In the genomic region with DNA sequence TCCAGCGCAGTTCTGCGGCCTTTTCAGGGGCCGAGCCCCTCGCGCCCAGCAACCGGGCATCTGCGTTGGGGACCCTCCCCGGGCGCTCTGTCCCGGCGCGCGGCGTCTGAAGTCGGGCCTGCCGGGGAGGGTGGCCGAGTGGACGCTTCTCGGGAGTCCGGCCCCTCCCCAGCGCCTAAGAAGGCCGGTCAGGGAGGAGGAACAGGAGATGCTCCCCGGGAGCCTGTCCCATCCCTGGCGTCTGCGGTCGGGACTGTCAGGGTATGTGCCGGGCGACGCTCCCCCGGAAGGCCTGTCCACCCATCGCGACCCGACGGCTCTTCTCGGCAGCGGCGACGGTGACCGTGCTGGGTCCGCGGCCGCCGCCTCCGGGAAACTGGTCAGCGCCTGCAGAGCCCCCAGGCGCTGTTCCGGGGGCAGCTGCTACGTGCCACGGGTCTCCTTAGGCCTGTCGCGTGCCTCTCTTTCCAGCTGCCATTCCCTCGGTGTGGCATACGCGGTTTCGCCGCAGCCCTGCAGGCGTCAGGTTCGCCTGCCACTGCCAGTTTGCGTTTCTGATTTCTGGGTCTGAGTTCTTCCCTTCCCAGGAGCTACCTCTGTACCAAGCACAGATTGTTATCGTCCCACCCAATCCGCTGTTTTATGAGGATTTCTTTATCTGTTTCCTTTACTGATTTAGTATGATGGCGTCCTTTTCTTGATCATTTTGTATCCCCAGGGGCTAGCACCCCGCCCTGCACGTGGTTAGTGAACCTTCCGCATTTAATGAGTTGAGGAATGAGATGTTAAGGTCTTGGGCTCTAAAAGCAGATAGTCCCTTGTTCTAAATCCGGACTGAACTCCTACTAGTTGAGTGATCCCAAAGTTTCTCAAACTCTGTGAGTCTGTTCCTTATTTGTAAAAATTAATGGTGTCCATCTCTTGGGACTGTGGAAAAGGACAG, we compare ENCODE assay signal across 8 cellular contexts. TPM values are rescaled to one million over a fixed set of nuclear protein-coding genes. Genes with fewer than 3 reads are reported as not detected.
DNase-seq lines count a peak whose midpoint lies in the region; ATAC-seq and TF ChIP-seq lines count a peak whose summit lies in the region.

No MANE protein-coding gene starts in this region.

- no peaks in the 10 kb centered on the region for H3K9me3 ChIP-seq in PC-9 (ENCODE audit: insufficient read depth, low read depth)
- H3K9me3 ChIP-seq in upper lobe of left lung, result no peaks in the 10 kb centered on the region

- TF ChIP-seq CTCF in PC-9 (conservative IDR thresholded peaks at IDR 0.05), result no peak
- TF ChIP-seq CTCF in foreskin fibroblast (IDR thresholded peaks at IDR 0.05; ENCODE audit: low read depth, low read length), result no peak
- TF ChIP-seq CTCF in nephron progenitor cell (IDR thresholded peaks at IDR 0.05), result no peak
- TF ChIP-seq CTCF in upper lobe of left lung (IDR thresholded peaks at IDR 0.05), result peak in 2 of 6 experiments; percentile 41 to 48

- peak overlapping the region; percentile 78 for H3K4me2 ChIP-seq in PC-9

- H3K27ac Mint-ChIP-seq in nephron progenitor cell, result no peak overlapping the region

- DNase-seq in A172 (ENCODE audit: low spot score), result peak; percentile 43
- no peak for DNase-seq in PC-9
- DNase-seq in activated gamma-delta T cell (lab: John Stamatoyannopoulos, UW), result peak; percentile 31
- peak; percentile 41 to 66 for DNase-seq in foreskin fibroblast
- peak; percentile 50 for DNase-seq in nephron progenitor cell
- DNase-seq in upper lobe of left lung, result peak; percentile 41 to 89

- peaks cover 12% of the 10 kb centered on the region for H3K27me3 Mint-ChIP-seq in nephron progenitor cell (ENCODE audit: low read depth, poor library complexity)

- intact Hi-C loops in PC-9 (cut with micrococcal nuclease; ENCODE audit: unreplicated experiment), result loop anchor here (5.0 to 10.0 kb wide), 2 partner anchors 287 to 380 kb away; partner anchors contain the start of gene KIF20B

- POLR2A ChIA-PET in PC-9 (lab: Charles Lee; ENCODE audit: unreplicated experiment), result no interaction called here

- WGBS in upper lobe of left lung, 2 donors, result 1% methylated on average over 37 to 52 of the region's 66 CpGs

- H3K4me1 ChIP-seq in PC-9 (replicated peaks; ENCODE audit: insufficient read depth) (peaks cover 8% of the 10 kb centered on the region; the same call in 1 of the 2 replicates), upper lobe of left lung (peaks cover 42 to 56% (median 45%) of the 10 kb centered on the region in 4 donors)

- H2AFZ ChIP-seq in PC-9, result peak overlapping the region; percentile 91

- H4K20me1 ChIP-seq in PC-9 (ENCODE audit: insufficient read depth), result no peaks in the 10 kb centered on the region

- H3K79me2 ChIP-seq in PC-9 (ENCODE audit: low read depth), result no peaks in the 10 kb centered on the region

- BruUV-seq in PC-9 (replicated peaks; lab: Mats Ljungman, UMichigan), result no TSS peak

- no peaks in the 10 kb centered on the region for H3K9me2 ChIP-seq in PC-9 (ENCODE audit: insufficient read depth)

- peak overlapping the region; percentile 91 for H3K4me3 Mint-ChIP-seq in nephron progenitor cell

- H3K27ac ChIP-seq in PC-9 (peak overlapping the region; percentile 83), upper lobe of left lung (peak overlapping the region; percentile 94 to 99 (median 97))

- ATAC-seq in GM18505 (IDR thresholded peaks at IDR 0.05; ENCODE audit: unreplicated experiment) (peak; percentile 32), HG02938 (IDR thresholded peaks at IDR 0.05; ENCODE audit: unreplicated experiment) (peak; percentile 34), upper lobe of left lung (ENCODE audit: low FRiP score in 2 of 2) (peak; percentile 81 to 86)

- TF ChIP-seq POLR2A in GM18505 (IDR thresholded peaks at IDR 0.05; ENCODE audit: borderline replicate concordance, extremely low read depth, insufficient read depth, insufficient read length), result no peak
- peak in 3 of 4 donors; percentile 4 to 17 (median 10) for TF ChIP-seq POLR2A in upper lobe of left lung (IDR thresholded peaks at IDR 0.05)

- peak overlapping the region; percentile 90 for H3K4me3 ChIP-seq in PC-9
- H3K4me3 ChIP-seq in foreskin fibroblast (ENCODE audit: low read depth in 1 of 2, low read length in 2 of 2), result peak overlapping the region; percentile 69 to 86
- H3K4me3 ChIP-seq in upper lobe of left lung, result peak overlapping the region; percentile 36 to 96 (median 74)

- no peaks in the 10 kb centered on the region for H3F3A ChIP-seq in PC-9 (ENCODE audit: insufficient read depth, low read depth)

- H3K36me3 Mint-ChIP-seq in nephron progenitor cell (ENCODE audit: low read depth), result peaks cover 37% of the 10 kb centered on the region

- H3K27me3 ChIP-seq in PC-9 (ENCODE audit: insufficient read depth, low read depth) (no peaks in the 10 kb centered on the region), upper lobe of left lung (no peaks in the 10 kb centered on the region)

- H3K36me3 ChIP-seq in PC-9 (ENCODE audit: low read depth) (no peaks in the 10 kb centered on the region), upper lobe of left lung (peaks cover 0 to 12% (median 2%) of the 10 kb centered on the region in 4 donors)

- TF ChIP-seq EP300 in upper lobe of left lung (IDR thresholded peaks at IDR 0.05), result no peak

- CTCF ChIA-PET in PC-9 (lab: Charles Lee), result no interaction called here

- peaks cover 17% of the 10 kb centered on the region for H3K4me1 Mint-ChIP-seq in nephron progenitor cell

- peaks cover 11% of the 10 kb centered on the region for H3K9me3 Mint-ChIP-seq in nephron progenitor cell

RNA-seq across cellular contexts. Expression of gene IFIT5, which starts 0.8 kb away (rescaled TPM):
- total RNA-seq in A172 (2014; rRNA removed; shearing (Covaris generic)), result 35.5 and 38.5 TPM in 2 replicates
- total RNA-seq in PC-9 (2021) (1.9 and 2.1 TPM in 2 replicates), upper lobe of left lung (10 to 100 TPM in 5 of 6 donors, 1 to 10 TPM in 1; 6.5 to 30.8 (median 20.6) TPM)

RNA-seq across cellular contexts. Expression of gene IFIT1, which starts 22.7 kb away (rescaled TPM):
- total RNA-seq in A172 (2014; rRNA removed; shearing (Covaris generic)), result 21.2 and 22.9 TPM in 2 replicates
- total RNA-seq in PC-9 (2021) (3.4 TPM in 2 replicates), upper lobe of left lung (10 to 100 TPM in 5 of 6 donors, 1 to 10 TPM in 1; 9.8 to 54.9 (median 18.1) TPM)

RNA-seq across cellular contexts. Expression of gene IFIT1B, which starts 37.3 kb away (rescaled TPM):
- total RNA-seq in A172 (2014; rRNA removed; shearing (Covaris generic)), result not detected in 2 replicates
- total RNA-seq in PC-9 (2021), result not detected in 2 replicates
- under 1 TPM in 2 of 6 donors, not detected in 4; 0.20 to 0.59 TPM for total RNA-seq in upper lobe of left lung

Comparison
In these comparisons a context has a peak if more than half of its experiments do, and no peak if none do; other contexts are left out.
1. DNase-seq: peak in A172 (single experiment), activated gamma-delta T cell (single experiment), foreskin fibroblast (2 of 2), nephron progenitor cell (single experiment) and upper lobe of left lung (2 of 2); none in PC-9 (0 of 2).
2. ATAC-seq: peak in every context shown above with its lines; median percentile 84 in upper lobe of left lung; 34 in HG02938; 32 in GM18505.
3. Peak in every context shown above with its lines, with median percentiles within 50 percentile points of each other: H3K4me3 ChIP-seq.